In the genomic region with DNA sequence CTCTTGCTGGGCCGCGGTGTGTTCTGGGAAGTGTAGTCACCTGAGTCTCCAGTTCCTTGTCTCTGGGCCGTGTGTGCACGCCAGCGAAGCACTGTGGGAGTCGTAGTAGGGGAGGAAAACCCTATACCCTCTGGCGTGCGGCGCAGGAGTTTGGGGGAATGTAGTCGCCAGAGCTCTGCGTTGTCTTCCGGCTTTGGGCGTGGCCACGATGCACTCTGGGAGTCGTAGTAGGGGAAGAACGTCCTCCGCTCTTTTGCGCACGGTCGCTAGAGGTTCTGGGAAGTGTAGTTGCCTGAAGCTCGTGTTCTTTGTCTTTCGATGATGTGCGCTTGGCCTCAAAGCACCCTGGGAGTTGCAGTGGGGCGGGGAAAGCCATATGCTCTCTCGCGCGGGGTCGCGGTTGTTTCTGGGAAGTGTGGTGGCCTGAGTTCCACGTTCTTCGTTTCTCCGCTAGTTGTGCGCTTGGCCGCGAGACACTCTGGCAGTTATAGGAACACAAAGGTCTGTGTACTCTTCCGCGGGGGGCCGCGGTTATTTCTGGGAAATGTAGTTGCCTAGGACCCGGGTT, we compare ENCODE assay signal across 8 cellular contexts. TPM values are rescaled to one million over a fixed set of nuclear protein-coding genes. Genes with fewer than 3 reads are reported as not detected.
A peak's percentile ranks its signal among the peaks of the same experiment; 100 is the strongest.
DNase-seq lines count a peak whose midpoint lies in the region; TF ChIP-seq lines count a peak whose summit lies in the region.

No MANE protein-coding gene starts in this region.

- H3K36me3 Mint-ChIP-seq in neural progenitor cell: peaks cover 46% of the 10 kb centered on the region

- peaks cover 3% of the 10 kb centered on the region for H3K4me1 Mint-ChIP-seq in neural progenitor cell

- no peaks in the 10 kb centered on the region for H3K27me3 ChIP-seq in neural progenitor cell

- TF ChIP-seq CTCF in neural progenitor cell (IDR thresholded peaks at IDR 0.05): no peak

- peaks cover 70% of the 10 kb centered on the region for H3K9me3 Mint-ChIP-seq in neural progenitor cell

- H2AFZ ChIP-seq in neural progenitor cell (replicated peaks): peak overlapping the region; percentile 70

- no peak overlapping the region for H3K4me3 Mint-ChIP-seq in neural progenitor cell

- H3K4me1 ChIP-seq in ES-I3 (ENCODE audit: insufficient read depth, low read length) (no peaks in the 10 kb centered on the region), neural progenitor cell (peaks cover 4% of the 10 kb centered on the region)

- H3F3A ChIP-seq in neural progenitor cell (ENCODE audit: low read depth): peaks cover 7% of the 10 kb centered on the region

- H3K4me2 ChIP-seq in neural progenitor cell: peak overlapping the region; percentile 68

- H4K20me1 ChIP-seq in neural progenitor cell (ENCODE audit: low read depth): no peaks in the 10 kb centered on the region

- peaks cover 28% of the 10 kb centered on the region for H3K9me3 ChIP-seq in ES-I3 (ENCODE audit: control insufficient read depth, insufficient read depth, low read length)
- H3K9me3 ChIP-seq in neural progenitor cell (ENCODE audit: low read depth): peaks cover 58% of the 10 kb centered on the region

- peak overlapping the region; percentile 79 for H3K4me3 ChIP-seq in neural progenitor cell

- DNase-seq in H4 (ENCODE audit: low spot score) (peak; percentile 99), M059J (ENCODE audit: low read depth) (peak; percentile 98), SHP77 treated with DMSO at 0.1 percent for 48 hours (lab: John Stamatoyannopoulos, UW) (peak; percentile 97), activated gamma-delta T cell treated with Interleukin-2 at 50 U/mL for 16 hours (peak; percentile 93), foreskin melanocyte (peak; percentile 100), neural progenitor cell (ENCODE audit: low spot score) (peak; percentile 99), stromal cell of bone marrow (ENCODE audit: low read depth) (peak; percentile 99)

- H3K9ac ChIP-seq in ES-I3 (ENCODE audit: low read depth, low read length) (peak overlapping the region; percentile 82), neural progenitor cell (peak overlapping the region; percentile 86)

- H3K79me2 ChIP-seq in neural progenitor cell (ENCODE audit: low read depth): peaks cover 25% of the 10 kb centered on the region

- peak overlapping the region; percentile 98 for H3K27ac ChIP-seq in neural progenitor cell

- H3K27me3 Mint-ChIP-seq in neural progenitor cell (ENCODE audit: insufficient read depth, low read depth): peaks cover 6% of the 10 kb centered on the region

- H3K36me3 ChIP-seq in ES-I3 (ENCODE audit: insufficient read depth, low read length): peaks cover 8% of the 10 kb centered on the region
- H3K36me3 ChIP-seq in neural progenitor cell: peaks cover 34% of the 10 kb centered on the region

- H3K27ac Mint-ChIP-seq in neural progenitor cell: no peak overlapping the region

RNA-seq across cellular contexts. Expression of a gene that starts 0.6 kb away (rescaled TPM):
- total RNA-seq in H4 (2014; rRNA removed; shearing (Covaris generic)): 9.8 and 17.0 TPM in 2 replicates
- 10.7 and 15.7 TPM in 2 replicates for total RNA-seq in M059J (2014; rRNA removed; shearing (Covaris generic))
- total RNA-seq in neural progenitor cell (ENCODE audit: low replicate concordance): 24.4 and 35.3 TPM in 2 replicates

RNA-seq across cellular contexts. Expression of a gene that starts 42.8 kb away (rescaled TPM):
- 7.6 and 9.0 TPM in 2 replicates for total RNA-seq in H4 (2014; rRNA removed; shearing (Covaris generic))
- 9.8 and 12.1 TPM in 2 replicates for total RNA-seq in M059J (2014; rRNA removed; shearing (Covaris generic))
- 65.3 and 99.2 TPM in 2 replicates for total RNA-seq in neural progenitor cell (ENCODE audit: low replicate concordance)

RNA-seq across cellular contexts. Expression of a gene that starts 49.9 kb away (rescaled TPM):
- total RNA-seq in H4 (2014; rRNA removed; shearing (Covaris generic)): 0.43 and 0.47 TPM in 2 replicates
- 0.32 and 0.44 TPM in 2 replicates for total RNA-seq in M059J (2014; rRNA removed; shearing (Covaris generic))
- 6.0 and 7.2 TPM in 2 replicates for total RNA-seq in neural progenitor cell (ENCODE audit: low replicate concordance)

RNA-seq across cellular contexts. Expression of a gene that starts 50.3 kb away (rescaled TPM):
- 1.4 and 3.0 TPM in 2 replicates for total RNA-seq in H4 (2014; rRNA removed; shearing (Covaris generic))
- total RNA-seq in M059J (2014; rRNA removed; shearing (Covaris generic)): 3.7 and 8.7 TPM in 2 replicates
- 19.6 and 27.8 TPM in 2 replicates for total RNA-seq in neural progenitor cell (ENCODE audit: low replicate concordance)

Comparison
In these comparisons a context has a peak if more than half of its experiments do, and no peak if none do; other contexts are left out.
1. Peak in every context shown above with its lines: DNase-seq, H3K4me3 ChIP-seq and H3K27ac ChIP-seq.